ENCODE assay signal across 10 cellular contexts in genomic region chr15:57235865-57236264, GRCh38.
A peak's percentile ranks its signal among the peaks of the same experiment; 100 is the strongest.
DNase-seq lines count a peak whose midpoint lies in the region; TF ChIP-seq lines count a peak whose summit lies in the region.
"Had no signal": no experiment of that assay in that cellular context is flagged by ENCODE, and none has a peak within 500 bp of the region (broad histone marks: within the 10 kb centered on the region; RNA-seq: fewer than 3 reads in every experiment).

No MANE protein-coding gene starts in this region.

- peak overlapping the region; percentile 7 for H3K27ac Mint-ChIP-seq in type B pancreatic cell
- H3K27ac Mint-ChIP-seq: IgD-negative memory B cell had no signal

- DNase-seq in NCI-H82 (lab: John Stamatoyannopoulos, UW), result peak; percentile 73
- DNase-seq in NCI-H82 treated with DMSO at 0.1 percent for 48 hours (lab: John Stamatoyannopoulos, UW; ENCODE audit: unreplicated experiment), result no peak
- peak; percentile 39 for DNase-seq in NCI-H774 (lab: John Stamatoyannopoulos, UW)
- DNase-seq in fibroblast of pulmonary artery (ENCODE audit: low read depth), result peak; percentile 88
- no peak for DNase-seq in type B pancreatic cell (ENCODE audit: extremely low spot score, unreplicated experiment)
- DNase-seq in MV-4-11 (lab: John Stamatoyannopoulos, UW), result no peak
- DNase-seq in activated CD4-positive, alpha-beta T cell treated with anti-CD3 and anti-CD28 coated beads for 4 hours, result no peak
- DNase-seq in OCI-M1 (lab: John Stamatoyannopoulos, UW), result no peak
- DNase-seq: stimulated activated CD4-positive, alpha-beta T cell treated with anti-CD3 and anti-CD28 coated beads, Interleukin-15, amount 100 ng/mL, for 24 hours had no signal

- peaks cover 38% of the 10 kb centered on the region for H3K36me3 Mint-ChIP-seq in type B pancreatic cell

- H3K9me3 Mint-ChIP-seq in type B pancreatic cell, result no peaks in the 10 kb centered on the region
- H3K9me3 Mint-ChIP-seq: IgD-negative memory B cell had no signal

- TF ChIP-seq CTCF in fibroblast of pulmonary artery (IDR thresholded peaks at IDR 0.05; ENCODE audit: low read length, missing control alignments) (no peak), type B pancreatic cell (conservative IDR thresholded peaks at IDR 0.05) (no peak)

- peak overlapping the region; percentile 68 for H3K4me3 Mint-ChIP-seq in type B pancreatic cell
- H3K4me3 Mint-ChIP-seq: IgD-negative memory B cell had no signal

- H3K4me3 ChIP-seq in fibroblast of pulmonary artery (replicated peaks; ENCODE audit: low read depth, low read length), result no peak overlapping the region

- H3K27me3 Mint-ChIP-seq in type B pancreatic cell, result no peaks in the 10 kb centered on the region
- H3K27me3 Mint-ChIP-seq: IgD-negative memory B cell had no signal

- H3K4me1 Mint-ChIP-seq in type B pancreatic cell (ENCODE audit: unreplicated experiment), result peaks cover 31% of the 10 kb centered on the region
- H3K4me1 Mint-ChIP-seq: IgD-negative memory B cell had no signal

Comparison
In these comparisons a context has a peak if more than half of its experiments do, and no peak if none do; other contexts are left out.
1. DNase-seq: peak in NCI-H82 (single experiment), NCI-H774 (single experiment) and fibroblast of pulmonary artery (single experiment); none in NCI-H82 treated with DMSO at 0.1 percent for 48 hours (single experiment), type B pancreatic cell (single experiment), MV-4-11 (single experiment), activated CD4-positive, alpha-beta T cell treated with anti-CD3 and anti-CD28 coated beads for 4 hours (0 of 2) and OCI-M1 (single experiment).